16 cellular contexts compared by ENCODE assay signal in the genomic region with DNA sequence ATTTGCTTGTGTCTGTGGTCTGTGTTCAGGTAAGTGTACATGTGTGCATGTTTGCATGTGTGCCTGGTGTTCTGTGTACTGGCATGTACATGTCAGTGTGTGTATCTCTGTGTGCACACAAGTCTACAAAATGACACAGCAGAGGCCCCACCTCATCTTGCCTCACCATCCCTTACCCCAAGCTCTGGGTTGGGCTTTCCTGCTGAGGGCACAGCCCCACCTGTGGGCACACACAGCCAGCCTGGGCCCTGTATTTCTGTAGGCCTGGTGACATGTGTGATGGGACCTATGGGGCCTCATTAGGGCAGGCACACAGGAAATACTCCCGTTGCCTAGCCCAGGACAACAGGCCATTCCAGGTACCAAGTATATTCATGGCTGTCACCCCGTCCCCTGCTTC. TPM values are rescaled to one million over a fixed set of nuclear protein-coding genes. Genes with fewer than 3 reads are reported as not detected.
DNase-seq lines count a peak whose midpoint lies in the region; ATAC-seq and TF ChIP-seq lines count a peak whose summit lies in the region.
"Had no signal": no experiment of that assay in that cellular context is flagged by ENCODE, and none has a peak within 500 bp of the region (broad histone marks: within the 10 kb centered on the region; RNA-seq: fewer than 3 reads in every experiment).

No MANE protein-coding gene starts in this region.

- peaks cover 38% of the 10 kb centered on the region for H3K4me1 ChIP-seq in CD4-positive, alpha-beta memory T cell (ENCODE audit: insufficient read depth, low read length)
- peaks cover 59% of the 10 kb centered on the region for H3K4me1 ChIP-seq in left ventricle myocardium inferior
- H3K4me1 ChIP-seq: psoas muscle had no signal

- peaks cover 23 to 58% (median 40%) of the 10 kb centered on the region in 4 donors for H3K4me1 Mint-ChIP-seq in CD4-positive, alpha-beta memory T cell
- H3K4me1 Mint-ChIP-seq: nephron had no signal

- H3K36me3 ChIP-seq in CD4-positive, alpha-beta memory T cell (ENCODE audit: insufficient read depth, low read length): peaks cover 4% of the 10 kb centered on the region
- H3K36me3 ChIP-seq in left ventricle myocardium inferior: no peaks in the 10 kb centered on the region
- H3K36me3 ChIP-seq: MG63 had no signal

- CTCF ChIA-PET in CD4-positive, alpha-beta memory T cell (lab: Charles Lee; ENCODE audit: partially characterized antibody): interaction anchor here (1.2 to 50.4 kb wide), 3 partner anchors 8 to 28 kb away, joined by 4 to 1823 read pairs (median 15); partner anchors contain the start of gene VIPR1

- no peaks in the 10 kb centered on the region for H3K9me3 Mint-ChIP-seq in CD4-positive, alpha-beta memory T cell
- H3K9me3 Mint-ChIP-seq: nephron; stimulated activated naive CD8-positive, alpha-beta T cell treated with anti-CD3 and anti-CD28 coated beads, Interleukin-15, amount 100 ng/mL, for 72 hours had no signal

- H3K27me3 ChIP-seq in CD4-positive, alpha-beta memory T cell (ENCODE audit: insufficient read depth, low read length): no peaks in the 10 kb centered on the region
- H3K27me3 ChIP-seq in left ventricle myocardium inferior (ENCODE audit: low read depth): no peaks in the 10 kb centered on the region
- H3K27me3 ChIP-seq: MG63 had no signal

- DNase-seq in CD4-positive, alpha-beta memory T cell: no peak
- DNase-seq in left ventricle myocardium inferior (no peak), dedifferentiated amniotic fluid mesenchymal stem cell (ENCODE audit: extremely low spot score) (no peak)
- no peak for DNase-seq in stimulated activated CD8-positive, alpha-beta memory T cell treated with anti-CD3 and anti-CD28 coated beads, Interleukin-4, amount 100 ng/mL, for 48 hours
- DNase-seq: activated CD4-positive, alpha-beta T cell treated with anti-CD3 and anti-CD28 coated beads for 1 hour; activated CD8-positive, alpha-beta memory T cell treated with anti-CD3 and anti-CD28 coated beads, Interleukin-2, amount 50 U/mL, for 4 hours; MG63; NCI-H187; psoas muscle; stimulated activated naive CD8-positive, alpha-beta T cell treated with anti-CD3 and anti-CD28 coated beads, Interleukin-15, amount 100 ng/mL, for 72 hours; T1000 had no signal

- TF ChIP-seq CTCF in left ventricle myocardium inferior (IDR thresholded peaks at IDR 0.05; ENCODE audit: borderline replicate concordance): no peak

- H3K4me3 ChIP-seq in CD4-positive, alpha-beta memory T cell (ENCODE audit: low read length in 2 of 2): no peak overlapping the region
- H3K4me3 ChIP-seq in left ventricle myocardium inferior (no peak overlapping the region), skin epidermis (no peak overlapping the region)
- H3K4me3 ChIP-seq: MG63, psoas muscle had no signal

- H3K27ac Mint-ChIP-seq in CD4-positive, alpha-beta memory T cell: peak overlapping the region in 6 of 7 donors; percentile 26 to 93 (median 68)
- H3K27ac Mint-ChIP-seq: nephron had no signal

- peaks cover 20 to 36% of the 10 kb centered on the region in 2 donors for H3K36me3 Mint-ChIP-seq in CD4-positive, alpha-beta memory T cell

- no peak for ATAC-seq in GM21515 (IDR thresholded peaks at IDR 0.05; ENCODE audit: unreplicated experiment)
- no peak for ATAC-seq in GM18868 (IDR thresholded peaks at IDR 0.05; ENCODE audit: unreplicated experiment)
- ATAC-seq: stimulated activated naive CD8-positive, alpha-beta T cell treated with anti-CD3 and anti-CD28 coated beads, Interleukin-15, amount 100 ng/mL, for 72 hours had no signal

- H3K27me3 Mint-ChIP-seq in CD4-positive, alpha-beta memory T cell: no peaks in the 10 kb centered on the region
- H3K27me3 Mint-ChIP-seq: stimulated activated naive CD8-positive, alpha-beta T cell treated with anti-CD3 and anti-CD28 coated beads, Interleukin-15, amount 100 ng/mL, for 72 hours had no signal

- POLR2A ChIA-PET in CD4-positive, alpha-beta memory T cell (lab: Charles Lee; ENCODE audit: partially characterized antibody): no interaction called here

- no peaks in the 10 kb centered on the region for H3K9me3 ChIP-seq in CD4-positive, alpha-beta memory T cell (ENCODE audit: control insufficient read depth in 1 of 2, low read length in 2 of 2)
- no peaks in the 10 kb centered on the region for H3K9me3 ChIP-seq in left ventricle myocardium inferior (replicated peaks)
- H3K9me3 ChIP-seq: MG63, psoas muscle had no signal

- no peak overlapping the region for H3K27ac ChIP-seq in CD4-positive, alpha-beta memory T cell (ENCODE audit: low read depth, low read length)
- H3K27ac ChIP-seq in angular gyrus (ENCODE audit: low read depth, low read length) (peak overlapping the region; percentile 81), left ventricle myocardium inferior (replicated peaks) (peak overlapping the region; percentile 81), skin epidermis (peak overlapping the region in 20 of 21 experiments; percentile 52 to 93 (median 82))
- H3K27ac ChIP-seq: psoas muscle had no signal

- intact Hi-C loops in CD4-positive, alpha-beta memory T cell (cut with micrococcal nuclease): no loop called here
- intact Hi-C loops in left ventricle myocardium inferior (cut with micrococcal nuclease): no loop called here

- H3K4me3 Mint-ChIP-seq in CD4-positive, alpha-beta memory T cell: no peak overlapping the region
- H3K4me3 Mint-ChIP-seq: nephron; stimulated activated naive CD8-positive, alpha-beta T cell treated with anti-CD3 and anti-CD28 coated beads, Interleukin-15, amount 100 ng/mL, for 72 hours had no signal

RNA-seq across cellular contexts. Expression of gene VIPR1, which starts 13.5 kb away (rescaled TPM):
- 100 to 1,000 TPM in 1 of 2 experiments, 10 to 100 TPM in 1; 93.6 to 104 TPM for total RNA-seq in CD4-positive, alpha-beta memory T cell
- 10 to 100 TPM; 23.1 to 30.4 TPM for polyA plus RNA-seq in CD4-positive, alpha-beta memory T cell
- 1.7 TPM for total RNA-seq in left ventricle myocardium inferior

Comparison
In these comparisons a context has a peak if more than half of its experiments do, and no peak if none do; other contexts are left out.
1. RNA of gene VIPR1, which starts 13.5 kb away (total RNA-seq): 93.6 to 104 TPM in CD4-positive, alpha-beta memory T cell; 1.7 TPM in left ventricle myocardium inferior (single experiment); every median in the first group is over 10 times any median in the second.